Comparison of ENCODE assay signal across 13 cellular contexts in the genomic region with DNA sequence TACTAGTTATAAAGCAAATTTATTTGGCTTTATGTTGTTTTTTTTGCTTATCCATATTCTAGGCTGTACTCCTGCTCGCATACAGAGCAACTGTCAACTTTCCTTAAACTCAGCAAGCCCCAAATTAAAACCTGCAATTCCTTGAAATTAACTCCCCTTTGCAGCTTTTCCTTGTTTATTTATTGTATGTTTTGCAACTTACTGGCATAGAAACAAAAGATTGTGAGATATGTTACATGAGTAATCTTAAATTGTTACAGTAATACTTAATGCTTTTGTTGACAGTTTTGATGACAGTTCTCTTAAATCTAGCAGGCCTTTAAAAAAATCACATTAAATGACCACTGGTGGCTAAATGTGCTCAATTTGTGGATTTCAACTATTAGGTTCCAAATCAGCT. TPM values are rescaled to one million over a fixed set of nuclear protein-coding genes. Genes with fewer than 3 reads are reported as not detected.
DNase-seq lines count a peak whose midpoint lies in the region; ATAC-seq and TF ChIP-seq lines count a peak whose summit lies in the region.
"Had no signal": no experiment of that assay in that cellular context is flagged by ENCODE, and none has a peak within 500 bp of the region (broad histone marks: within the 10 kb centered on the region; RNA-seq: fewer than 3 reads in every experiment).

No MANE protein-coding gene starts in this region.

- H3K4me3 Mint-ChIP-seq in activated T-cell treated with anti-CD3 and anti-CD28 coated beads, Interleukin-2, amount 50 U/mL, for 72 hours, result peak overlapping the region; percentile 94 to 95
- peak overlapping the region; percentile 95 for H3K4me3 Mint-ChIP-seq in activated T-helper 17 cell treated with anti-CD3 and anti-CD28 coated beads, Interleukin-2, amount 50 U/mL, for 72 hours

- peak overlapping the region; percentile 100 for H3K27ac Mint-ChIP-seq in activated T-cell treated with anti-CD3 and anti-CD28 coated beads, Interleukin-2, amount 50 U/mL, for 72 hours
- peak overlapping the region; percentile 36 for H3K27ac Mint-ChIP-seq in activated T-helper 17 cell treated with anti-CD3 and anti-CD28 coated beads, Interleukin-2, amount 50 U/mL, for 72 hours

- H3K4me1 ChIP-seq in hepatocyte (ENCODE audit: insufficient read depth) (peaks cover 6% of the 10 kb centered on the region), stomach (peaks cover 0 to 60% (median 40%) of the 10 kb centered on the region in 4 donors)

- H3K9me3 ChIP-seq in hepatocyte (ENCODE audit: low read depth) (no peaks in the 10 kb centered on the region), stomach (no peaks in the 10 kb centered on the region)
- H3K9me3 ChIP-seq: upper lobe of left lung had no signal

- TF ChIP-seq CTCF in hepatocyte (IDR thresholded peaks at IDR 0.05; ENCODE audit: poor library complexity) (no peak), stomach (IDR thresholded peaks at IDR 0.05) (no peak)

- TF ChIP-seq EP300 in stomach (IDR thresholded peaks at IDR 0.05), result no peak

- peaks cover 76% of the 10 kb centered on the region for H3K4me1 Mint-ChIP-seq in activated T-cell treated with anti-CD3 and anti-CD28 coated beads, Interleukin-2, amount 50 U/mL, for 72 hours (ENCODE audit: low read depth)
- H3K4me1 Mint-ChIP-seq in activated T-helper 17 cell treated with anti-CD3 and anti-CD28 coated beads, Interleukin-2, amount 50 U/mL, for 72 hours, result peaks cover 6% of the 10 kb centered on the region

- H3K36me3 Mint-ChIP-seq in activated T-cell treated with anti-CD3 and anti-CD28 coated beads, Interleukin-2, amount 50 U/mL, for 72 hours (ENCODE audit: insufficient read depth in 2 of 2), result peaks cover 21 to 77% of the 10 kb centered on the region in 2 donors
- peaks cover 100% of the 10 kb centered on the region for H3K36me3 Mint-ChIP-seq in activated T-helper 17 cell treated with anti-CD3 and anti-CD28 coated beads, Interleukin-2, amount 50 U/mL, for 72 hours (ENCODE audit: low read depth)

- no peak overlapping the region for H2AFZ ChIP-seq in hepatocyte

- no peak overlapping the region for H3K4me3 ChIP-seq in hepatocyte
- H3K4me3 ChIP-seq in stomach, result peak overlapping the region in 3 of 4 donors; percentile 64 to 88 (median 74)

- H3K9me2 ChIP-seq in hepatocyte (replicated peaks; ENCODE audit: insufficient read depth), result no peaks in the 10 kb centered on the region

- intact Hi-C loops in stomach (cut with DNase I; ENCODE audit: low total_unique reads), result no loop called here

- TF ChIP-seq POLR2A in stomach (IDR thresholded peaks at IDR 0.05), result no peak

- H3K27me3 Mint-ChIP-seq in activated T-cell treated with anti-CD3 and anti-CD28 coated beads, Interleukin-2, amount 50 U/mL, for 72 hours (ENCODE audit: low read depth), result no peaks in the 10 kb centered on the region
- no peaks in the 10 kb centered on the region for H3K27me3 Mint-ChIP-seq in activated T-helper 17 cell treated with anti-CD3 and anti-CD28 coated beads, Interleukin-2, amount 50 U/mL, for 72 hours

- no peaks in the 10 kb centered on the region for H3K9me3 Mint-ChIP-seq in activated T-cell treated with anti-CD3 and anti-CD28 coated beads, Interleukin-2, amount 50 U/mL, for 72 hours
- no peaks in the 10 kb centered on the region for H3K9me3 Mint-ChIP-seq in activated T-helper 17 cell treated with anti-CD3 and anti-CD28 coated beads, Interleukin-2, amount 50 U/mL, for 72 hours

- no peak for DNase-seq in activated T-cell treated with anti-CD3 and anti-CD28 coated beads, Interleukin-2, amount 50 U/mL, for 72 hours
- DNase-seq in activated T-cell treated with anti-CD3 and anti-CD28 coated beads for 4 hours (no peak), hepatocyte (ENCODE audit: low spot score) (no peak), stomach (no peak), ecto neural progenitor cell (ENCODE audit: low spot score) (no peak), caudate nucleus (lab: John Stamatoyannopoulos, UW) (no peak)
- DNase-seq: activated CD4-positive, alpha-beta T cell treated with anti-CD3 and anti-CD28 coated beads for 4 hours; NCI-H187; stimulated activated CD4-positive, alpha-beta T cell treated with anti-CD3 and anti-CD28 coated beads, Interleukin-4, amount 100 ng/mL, for 1 hour; upper lobe of left lung had no signal

- no peak overlapping the region for H3K27ac ChIP-seq in hepatocyte
- peak overlapping the region in 1 of 5 donors; percentile 100 for H3K27ac ChIP-seq in stomach
- H3K27ac ChIP-seq in caudate nucleus (ENCODE audit: low read depth, low read length), result no peak overlapping the region
- H3K27ac ChIP-seq: cardiac muscle cell had no signal

- H3K4me2 ChIP-seq in hepatocyte, result peak overlapping the region; percentile 85

- ATAC-seq in activated T-cell treated with anti-CD3 and anti-CD28 coated beads, Interleukin-2, amount 50 U/mL, for 72 hours (replicated peaks in 1 of 2), result no peak
- no peak for ATAC-seq in activated T-helper 17 cell treated with anti-CD3 and anti-CD28 coated beads, Interleukin-2, amount 50 U/mL, for 72 hours (replicated peaks)
- no peak for ATAC-seq in GM19455 (IDR thresholded peaks at IDR 0.05; ENCODE audit: unreplicated experiment)

- H4K20me1 ChIP-seq in hepatocyte (ENCODE audit: insufficient read depth, poor library complexity, severe bottlenecking), result peaks cover 84% of the 10 kb centered on the region

- 65% methylated on average over 1 of the region's 1 CpG for WGBS in hepatocyte (ENCODE audit: low lambda C conversion rate, missing lambda C conversion rate)
- WGBS in stomach, 5 donors, result 25 to 68% (median 50%) methylated on average over 1 of the region's 1 CpG

- H3K27me3 ChIP-seq in hepatocyte (no peaks in the 10 kb centered on the region), stomach (no peaks in the 10 kb centered on the region)
- H3K27me3 ChIP-seq: cardiac muscle cell had no signal

- peaks cover 89% of the 10 kb centered on the region for H3K79me2 ChIP-seq in hepatocyte

- H3K36me3 ChIP-seq in hepatocyte (replicated peaks; ENCODE audit: insufficient read depth, low read depth), result no peaks in the 10 kb centered on the region
- H3K36me3 ChIP-seq in stomach, result peaks cover 20 to 58% (median 54%) of the 10 kb centered on the region in 4 donors

RNA-seq across cellular contexts. Expression of a gene that starts 4.5 kb away (rescaled TPM):
- 100 to 1,000 TPM; 251 to 419 TPM for total RNA-seq in activated T-cell treated with anti-CD3 and anti-CD28 coated beads, Interleukin-2, amount 50 U/mL, for 72 hours
- 100 to 1,000 TPM; 226 to 303 TPM for total RNA-seq in activated T-helper 17 cell treated with anti-CD3 and anti-CD28 coated beads, Interleukin-2, amount 50 U/mL, for 72 hours
- total RNA-seq in hepatocyte, result 179 and 202 TPM in 2 replicates
- 109 and 124 TPM in 2 replicates for polyA plus RNA-seq in hepatocyte
- total RNA-seq in stomach, result 100 to 1,000 TPM in 4 of 5 donors, 10 to 100 TPM in 1; 74.7 to 434 (median 142) TPM
- polyA plus RNA-seq in stomach, result 10 to 100 TPM; 38.3 to 86.9 (median 61.8) TPM
